Comparison of ENCODE assay signal across 1 cellular context in genomic region chr7:21758286-21758685, GRCh38.
TF ChIP-seq lines count a peak whose summit lies in the region.

No MANE protein-coding gene starts in this region.

TF ChIP-seq in HepG2, 621 proteins besides CTCF, POLR2A, EP300 and RAD21 (continued from another document):
- TF ChIP-seq TRAFD1 (CRISPR knock-in tag; IDR thresholded peaks at IDR 0.05; ENCODE audit: borderline replicate concordance) (no peak), PCBP2 (optimal IDR thresholded peaks at IDR 0.05; ENCODE audit: low read depth, low read length, poor library complexity, severe bottlenecking) (no peak), XRCC5 (optimal IDR thresholded peaks at IDR 0.05; ENCODE audit: low read length) (no peak), ZNF883 (CRISPR knock-in tag; IDR thresholded peaks at IDR 0.05; ENCODE audit: not compliant biosample characterization) (no peak), WIZ (CRISPR knock-in tag; IDR thresholded peaks at IDR 0.05) (no peak), RBFOX2 (IDR thresholded peaks at IDR 0.05; ENCODE audit: low read depth, low read length) (no peak), ZNF790 (CRISPR knock-in tag; IDR thresholded peaks at IDR 0.05; ENCODE audit: borderline replicate concordance) (no peak), ZNF350 (CRISPR knock-in tag; IDR thresholded peaks at IDR 0.05; ENCODE audit: borderline replicate concordance, low read depth) (no peak), HNF4A (CRISPR knock-in tag; IDR thresholded peaks at IDR 0.05) (peak; percentile 51), ZNF569 (CRISPR knock-in tag; IDR thresholded peaks at IDR 0.05; ENCODE audit: borderline replicate concordance) (no peak), TEAD3 (CRISPR knock-in tag; optimal IDR thresholded peaks at IDR 0.05; ENCODE audit: borderline replicate concordance) (peak; percentile 53), ZNF780A (CRISPR knock-in tag; IDR thresholded peaks at IDR 0.05) (no peak), PAXIP1 (CRISPR knock-in tag; conservative IDR thresholded peaks at IDR 0.05) (no peak), FOSL2 (CRISPR knock-in tag; IDR thresholded peaks at IDR 0.05) (0 out of 2 replicates have a peak, but pooled peaks have one; percentile 23), NR2F1 (CRISPR knock-in tag; IDR thresholded peaks at IDR 0.05) (0 out of 4 replicates have a peak, but pooled peaks of 1 of the 2 experiments have one; percentile 28), STAT6 (CRISPR knock-in tag; IDR thresholded peaks at IDR 0.05; ENCODE audit: borderline replicate concordance) (no peak), ZBTB3 (CRISPR knock-in tag; IDR thresholded peaks at IDR 0.05; ENCODE audit: borderline replicate concordance, low read depth) (no peak), ZNF343 (CRISPR knock-in tag; IDR thresholded peaks at IDR 0.05) (no peak), FOXO4 (CRISPR knock-in tag; conservative IDR thresholded peaks at IDR 0.05) (no peak), MXD3 (CRISPR knock-in tag; IDR thresholded peaks at IDR 0.05) (no peak), TMF1 (CRISPR knock-in tag; IDR thresholded peaks at IDR 0.05; ENCODE audit: low read depth) (no peak), KIAA2018 (CRISPR knock-in tag; IDR thresholded peaks at IDR 0.05; ENCODE audit: borderline replicate concordance) (no peak), ZSCAN25 (CRISPR knock-in tag; IDR thresholded peaks at IDR 0.05) (no peak), ZNF850 (CRISPR knock-in tag; conservative IDR thresholded peaks at IDR 0.05) (no peak), NFE2L2 (IDR thresholded peaks at IDR 0.05; ENCODE audit: low read length) (no peak), SCMH1 (CRISPR knock-in tag; IDR thresholded peaks at IDR 0.05; ENCODE audit: borderline replicate concordance) (no peak), ZNF841 (CRISPR knock-in tag; IDR thresholded peaks at IDR 0.05; ENCODE audit: borderline replicate concordance) (no peak), ZNF138 (CRISPR knock-in tag; IDR thresholded peaks at IDR 0.05; ENCODE audit: low read depth) (no peak)
